Comparison of ENCODE assay signal across 21 cellular contexts in genomic region chr11:6351782-6352181, GRCh38. TPM values are rescaled to one million over a fixed set of nuclear protein-coding genes. Genes with fewer than 3 reads are reported as not detected.
DNase-seq lines count a peak whose midpoint lies in the region.
"Had no signal": no experiment of that assay in that cellular context is flagged by ENCODE, and none has a peak within 500 bp of the region (broad histone marks: within the 10 kb centered on the region; RNA-seq: fewer than 3 reads in every experiment).

No MANE protein-coding gene starts in this region.

- H3K4me1 Mint-ChIP-seq in activated naive CD4-positive, alpha-beta T cell treated with anti-CD3 and anti-CD28 coated beads for 36 hours (ENCODE audit: low read depth): peaks cover 9% of the 10 kb centered on the region
- peaks cover 10% of the 10 kb centered on the region for H3K4me1 Mint-ChIP-seq in T-helper 2 cell treated with Interferon-gamma antibody and Interleukin-4, amounts not matched to agents 5 μg/mL and 100 μg/mL, for 36 hours (ENCODE audit: low read depth)
- H3K4me1 Mint-ChIP-seq in activated naive CD8-positive, alpha-beta T cell (ENCODE audit: low read depth): peaks cover 2% of the 10 kb centered on the region
- H3K4me1 Mint-ChIP-seq in immature natural killer cell: no peaks in the 10 kb centered on the region
- H3K4me1 Mint-ChIP-seq: central memory CD8-positive, alpha-beta T cell had no signal

- DNase-seq in activated naive CD4-positive, alpha-beta T cell treated with anti-CD3 and anti-CD28 coated beads for 36 hours: peak; percentile 45
- no peak for DNase-seq in activated naive CD4-positive, alpha-beta T cell treated with anti-CD3 and anti-CD28 coated beads, Interleukin-2, amount 50 U/mL, for 16 hours
- DNase-seq in T-helper 2 cell treated with Interferon-gamma antibody and Interleukin-4, amounts not matched to agents 5 μg/mL and 100 μg/mL, for 36 hours (ENCODE audit: low spot score): peak; percentile 55
- peak; percentile 21 to 30 for DNase-seq in stimulated activated CD8-positive, alpha-beta memory T cell treated with anti-CD3 and anti-CD28 coated beads, Interleukin-15, amount 100 ng/mL, for 48 hours (ENCODE audit: low read depth in 2 of 2)
- DNase-seq in NCI-H2196 treated with DMSO at 0.1 percent for 48 hours (lab: John Stamatoyannopoulos, UW; ENCODE audit: unreplicated experiment) (no peak), hepatic stellate cell (ENCODE audit: low spot score) (no peak), immature natural killer cell (no peak)
- DNase-seq: erythroblast; GDM1; NCI-H1105; NCI-H2081; NCI-H446 treated with DMSO at 0.1 percent for 48 hours; NK-92 treated with Interleukin-12 subunit alpha and Interleukin-12 subunit beta, amount 100 ng/mL, for 24 hours; nucleus accumbens; Peyer's patch; spleen; upper lobe of right lung had no signal

- no peaks in the 10 kb centered on the region for H3K36me3 Mint-ChIP-seq in activated naive CD4-positive, alpha-beta T cell treated with anti-CD3 and anti-CD28 coated beads for 36 hours (ENCODE audit: low read depth)
- H3K36me3 Mint-ChIP-seq in T-helper 2 cell treated with Interferon-gamma antibody and Interleukin-4, amounts not matched to agents 5 μg/mL and 100 μg/mL, for 36 hours (ENCODE audit: low read depth): no peaks in the 10 kb centered on the region
- no peaks in the 10 kb centered on the region for H3K36me3 Mint-ChIP-seq in activated naive CD8-positive, alpha-beta T cell
- no peaks in the 10 kb centered on the region for H3K36me3 Mint-ChIP-seq in immature natural killer cell
- H3K36me3 Mint-ChIP-seq: CD4-positive, CD25-positive, alpha-beta regulatory T cell had no signal

- intact Hi-C loops in activated naive CD4-positive, alpha-beta T cell treated with anti-CD3 and anti-CD28 coated beads for 36 hours (cut with micrococcal nuclease): loop anchor here (2.0 to 10.0 kb wide), 4 partner anchors 93 to 1227 kb away; partner anchors contain the start of gene CCKBR

- CTCF ChIA-PET in activated naive CD4-positive, alpha-beta T cell treated with anti-CD3 and anti-CD28 coated beads for 36 hours (lab: Charles Lee): interaction anchor here (0.7 to 8.2 kb wide), 17 partner anchors 11 to 461 kb away, joined by 3 to 105 read pairs (median 4); partner anchors contain the start of genes CCKBR and CNGA4

- no peak overlapping the region for H3K4me3 Mint-ChIP-seq in activated naive CD4-positive, alpha-beta T cell treated with anti-CD3 and anti-CD28 coated beads for 36 hours
- no peak overlapping the region for H3K4me3 Mint-ChIP-seq in T-helper 2 cell treated with Interferon-gamma antibody and Interleukin-4, amounts not matched to agents 5 μg/mL and 100 μg/mL, for 36 hours
- no peak overlapping the region for H3K4me3 Mint-ChIP-seq in activated naive CD8-positive, alpha-beta T cell
- H3K4me3 Mint-ChIP-seq in immature natural killer cell: no peak overlapping the region
- H3K4me3 Mint-ChIP-seq: CD4-positive, CD25-positive, alpha-beta regulatory T cell; central memory CD8-positive, alpha-beta T cell; WTC11 had no signal

- H3K27me3 Mint-ChIP-seq in activated naive CD4-positive, alpha-beta T cell treated with anti-CD3 and anti-CD28 coated beads for 36 hours (ENCODE audit: low read depth): no peaks in the 10 kb centered on the region
- H3K27me3 Mint-ChIP-seq in T-helper 2 cell treated with Interferon-gamma antibody and Interleukin-4, amounts not matched to agents 5 μg/mL and 100 μg/mL, for 36 hours (ENCODE audit: low read depth): no peaks in the 10 kb centered on the region
- no peaks in the 10 kb centered on the region for H3K27me3 Mint-ChIP-seq in activated naive CD8-positive, alpha-beta T cell
- peaks cover 0 to 4% (median 0%) of the 10 kb centered on the region in 3 donors for H3K27me3 Mint-ChIP-seq in immature natural killer cell (ENCODE audit: low read depth in 3 of 3)
- H3K27me3 Mint-ChIP-seq: CD4-positive, CD25-positive, alpha-beta regulatory T cell had no signal

- H3K9me3 Mint-ChIP-seq in activated naive CD4-positive, alpha-beta T cell treated with anti-CD3 and anti-CD28 coated beads for 36 hours: no peaks in the 10 kb centered on the region
- no peaks in the 10 kb centered on the region for H3K9me3 Mint-ChIP-seq in T-helper 2 cell treated with Interferon-gamma antibody and Interleukin-4, amounts not matched to agents 5 μg/mL and 100 μg/mL, for 36 hours
- no peaks in the 10 kb centered on the region for H3K9me3 Mint-ChIP-seq in activated naive CD8-positive, alpha-beta T cell (ENCODE audit: low read depth)
- no peaks in the 10 kb centered on the region for H3K9me3 Mint-ChIP-seq in immature natural killer cell
- H3K9me3 Mint-ChIP-seq: CD4-positive, CD25-positive, alpha-beta regulatory T cell; central memory CD8-positive, alpha-beta T cell had no signal

- no peak overlapping the region for H3K27ac Mint-ChIP-seq in activated naive CD4-positive, alpha-beta T cell treated with anti-CD3 and anti-CD28 coated beads for 36 hours
- no peak overlapping the region for H3K27ac Mint-ChIP-seq in T-helper 2 cell treated with Interferon-gamma antibody and Interleukin-4, amounts not matched to agents 5 μg/mL and 100 μg/mL, for 36 hours
- H3K27ac Mint-ChIP-seq in activated naive CD8-positive, alpha-beta T cell: peak overlapping the region; percentile 35
- H3K27ac Mint-ChIP-seq in immature natural killer cell: no peak overlapping the region
- H3K27ac Mint-ChIP-seq: WTC11 had no signal

RNA-seq across cellular contexts. Expression of gene CAVIN3, which starts 31.5 kb away (rescaled TPM):
- total RNA-seq in activated naive CD4-positive, alpha-beta T cell treated with anti-CD3 and anti-CD28 coated beads for 36 hours: 1 to 10 TPM; 1.1 to 1.5 TPM
- not detected for polyA plus RNA-seq in immature natural killer cell

RNA-seq across cellular contexts. Expression of gene SMPD1, which starts 38.5 kb away (rescaled TPM):
- 10 to 100 TPM; 24.5 to 27.5 TPM for total RNA-seq in activated naive CD4-positive, alpha-beta T cell treated with anti-CD3 and anti-CD28 coated beads for 36 hours
- polyA plus RNA-seq in immature natural killer cell: 10 to 100 TPM; 12.0 to 21.9 (median 18.4) TPM

Comparison
In these comparisons a context has a peak if more than half of its experiments do, and no peak if none do; other contexts are left out.
1. DNase-seq: peak in activated naive CD4-positive, alpha-beta T cell treated with anti-CD3 and anti-CD28 coated beads for 36 hours (single experiment), T-helper 2 cell treated with Interferon-gamma antibody and Interleukin-4, amounts not matched to agents 5 μg/mL and 100 μg/mL, for 36 hours (single experiment) and stimulated activated CD8-positive, alpha-beta memory T cell treated with anti-CD3 and anti-CD28 coated beads, Interleukin-15, amount 100 ng/mL, for 48 hours (2 of 2); none in activated naive CD4-positive, alpha-beta T cell treated with anti-CD3 and anti-CD28 coated beads, Interleukin-2, amount 50 U/mL, for 16 hours (single experiment), NCI-H2196 treated with DMSO at 0.1 percent for 48 hours (single experiment), hepatic stellate cell (single experiment) and immature natural killer cell (0 of 3).